ENCODE assay signal across 1 cellular context in the genomic region with DNA sequence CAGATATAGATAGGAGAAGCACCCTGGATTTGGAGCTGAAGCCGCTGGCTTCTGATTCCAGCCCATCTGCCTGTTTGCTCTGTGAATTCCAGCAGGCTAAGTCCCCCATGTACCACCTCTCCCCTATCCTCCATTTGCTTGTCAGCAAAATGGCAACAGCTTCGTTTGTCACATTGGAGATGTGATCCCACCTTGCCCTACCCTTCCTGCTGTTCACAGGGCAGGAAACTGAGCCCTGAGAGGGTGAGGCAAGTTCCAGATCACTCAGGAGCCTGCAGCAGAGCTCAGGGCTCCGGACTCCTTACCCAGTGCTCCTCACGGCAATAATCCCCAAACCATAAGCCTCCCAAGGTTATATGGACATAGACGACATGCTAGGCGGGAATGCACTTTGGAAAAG.
TF ChIP-seq lines count a peak whose summit lies in the region.

No MANE protein-coding gene starts in this region.

TF ChIP-seq in H1, 55 proteins besides CTCF, POLR2A, EP300 and RAD21:
- no peak for TF ChIP-seq RNF2 (IDR thresholded peaks at IDR 0.05; ENCODE audit: borderline replicate concordance, low read depth, low read length, missing control alignments, poor library complexity, severe bottlenecking)
- TF ChIP-seq HDAC6 (IDR thresholded peaks at IDR 0.05; ENCODE audit: low read depth, low read length): no peak
- no peak for TF ChIP-seq EZH2 (IDR thresholded peaks at IDR 0.05; ENCODE audit: low read depth, low read length, severe bottlenecking)
- no peak for TF ChIP-seq TCF12 (IDR thresholded peaks at IDR 0.05; ENCODE audit: low read depth, low read length)
- no peak for TF ChIP-seq TEAD4 (IDR thresholded peaks at IDR 0.05; ENCODE audit: low read depth, low read length)
- TF ChIP-seq KDM4A (IDR thresholded peaks at IDR 0.05; ENCODE audit: low read depth, low read length, severe bottlenecking): no peak
- TF ChIP-seq BRCA1 (IDR thresholded peaks at IDR 0.05; ENCODE audit: low read depth, low read length): no peak
- TF ChIP-seq TAF1 (IDR thresholded peaks at IDR 0.05; ENCODE audit: low read depth, low read length): no peak
- no peak for TF ChIP-seq HDAC2 (IDR thresholded peaks at IDR 0.05; ENCODE audit: borderline replicate concordance in 1 of 2, low read depth in 2 of 2, low read length in 2 of 2)
- no peak for TF ChIP-seq SP4 (IDR thresholded peaks at IDR 0.05; ENCODE audit: low read length)
- no peak; the same call in 1 of the 2 replicates for TF ChIP-seq POLR2AphosphoS5 (IDR thresholded peaks at IDR 0.05; ENCODE audit: low read depth, low read length)
- no peak for TF ChIP-seq JUND (IDR thresholded peaks at IDR 0.05; ENCODE audit: low read length)
- TF ChIP-seq, protein P1, sequence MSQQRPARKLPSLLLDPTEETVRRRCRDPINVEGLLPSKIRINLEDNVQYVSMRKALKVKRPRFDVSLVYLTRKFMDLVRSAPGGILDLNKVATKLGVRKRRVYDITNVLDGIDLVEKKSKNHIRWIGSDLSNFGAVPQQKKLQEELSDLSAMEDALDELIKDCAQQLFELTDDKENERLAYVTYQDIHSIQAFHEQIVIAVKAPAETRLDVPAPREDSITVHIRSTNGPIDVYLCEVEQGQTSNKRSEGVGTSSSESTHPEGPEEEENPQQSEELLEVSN (IDR thresholded peaks at IDR 0.05): no peak
TF ChIP-seq in H1: peak in this region for 0.
